In genomic region chr1:144460686-144461085, GRCh38 we compare ENCODE assay signal across 8 cellular contexts. TPM values are rescaled to one million over a fixed set of nuclear protein-coding genes. Genes with fewer than 3 reads are reported as not detected.
DNase-seq lines count a peak whose midpoint lies in the region; ATAC-seq and TF ChIP-seq lines count a peak whose summit lies in the region.
"Not testable (repeated sequence)": the region's sequence is repeated elsewhere in the genome, so short reads cannot be mapped to it uniquely, and the experiment has no call there.

No MANE protein-coding gene starts in this region.

- in situ Hi-C loops in GM23248 (cut with MboI), result not testable (repeated sequence)

- not testable (repeated sequence) for TF ChIP-seq POLR2A in NB4 (IDR thresholded peaks at IDR 0.05; ENCODE audit: extremely low read depth, insufficient read length)

- not testable (repeated sequence) for H3K9me3 Mint-ChIP-seq in activated CD4-positive, alpha-beta memory T cell treated with anti-CD3 and anti-CD28 coated beads, Interleukin-2, amount 10 ng/mL, durations not matched to agents 7 days and 5 days; nephron; stimulated activated memory B cell treated with anti-CD40 and anti-IgM and Interleukin-4, amounts not matched to agents 10 μg/mL and 1 μg/mL and 100 μg/mL, for 72 hours

- DNase-seq in GM23248; NB4 (ENCODE audit: low read depth); cardiac fibroblast (ENCODE audit: low read depth in 2 of 2); left cardiac atrium: not testable (repeated sequence)
- DNase-seq in activated CD4-positive, alpha-beta memory T cell treated with anti-CD3 and anti-CD28 coated beads, Interleukin-2, amount 10 ng/mL, durations not matched to agents 7 days and 5 days, result peak; percentile 56

- H3K4me3 ChIP-seq in BLaER1 treated with 17β-estradiol and CSF1 and Interleukin-3, amounts not matched to agents 10 nM and 100 nM, result peak overlapping the region; percentile 57 to 75 (median 66)
- H3K4me3 ChIP-seq in GM23248 (peak overlapping the region; percentile 73), NB4 (ENCODE audit: low read depth, low read length) (peak overlapping the region; percentile 40), cardiac fibroblast (replicated peaks in 1 of 2; ENCODE audit: low read depth in 2 of 2, low read length in 2 of 2) (peak overlapping the region; percentile 64 to 65)

- peak overlapping the region; percentile 98 for H3K4me3 Mint-ChIP-seq in activated CD4-positive, alpha-beta memory T cell treated with anti-CD3 and anti-CD28 coated beads, Interleukin-2, amount 10 ng/mL, durations not matched to agents 7 days and 5 days
- H3K4me3 Mint-ChIP-seq in nephron, result peak overlapping the region; percentile 97 to 98 (median 98)
- H3K4me3 Mint-ChIP-seq in stimulated activated memory B cell treated with anti-CD40 and anti-IgM and Interleukin-4, amounts not matched to agents 10 μg/mL and 1 μg/mL and 100 μg/mL, for 72 hours, result peak overlapping the region; percentile 96

- H3K4me1 Mint-ChIP-seq in activated CD4-positive, alpha-beta memory T cell treated with anti-CD3 and anti-CD28 coated beads, Interleukin-2, amount 10 ng/mL, durations not matched to agents 7 days and 5 days; nephron; stimulated activated memory B cell treated with anti-CD40 and anti-IgM and Interleukin-4, amounts not matched to agents 10 μg/mL and 1 μg/mL and 100 μg/mL, for 72 hours: not testable (repeated sequence)

- not testable (repeated sequence) for H3K27me3 ChIP-seq in BLaER1 treated with 17β-estradiol and CSF1 and Interleukin-3, amounts not matched to agents 10 nM and 100 nM; GM23248 (replicated peaks; ENCODE audit: insufficient read depth)

- not testable (repeated sequence) for H3K9me2 ChIP-seq in GM23248 (ENCODE audit: insufficient read depth)

- H3K9ac ChIP-seq in BLaER1 treated with 17β-estradiol and CSF1 and Interleukin-3, amounts not matched to agents 10 nM and 100 nM, result peak overlapping the region; percentile 48 to 74 (median 69); a peak in 19 of 22 replicates
- H3K9ac ChIP-seq in GM23248, result peak overlapping the region; percentile 72

- peak overlapping the region; percentile 64 for H3K27ac Mint-ChIP-seq in activated CD4-positive, alpha-beta memory T cell treated with anti-CD3 and anti-CD28 coated beads, Interleukin-2, amount 10 ng/mL, durations not matched to agents 7 days and 5 days
- not testable (repeated sequence) for H3K27ac Mint-ChIP-seq in nephron; stimulated activated memory B cell treated with anti-CD40 and anti-IgM and Interleukin-4, amounts not matched to agents 10 μg/mL and 1 μg/mL and 100 μg/mL, for 72 hours

- WGBS in GM23248 (ENCODE audit: low coverage in 1 of 2, low lambda C conversion rate in 2 of 2, missing lambda C conversion rate in 2 of 2), 2 experiments, result 0% methylated on average over 5 to 7 of the region's 15 CpGs

- not testable (repeated sequence) for H4K20me1 ChIP-seq in BLaER1 treated with 17β-estradiol and CSF1 and Interleukin-3, amounts not matched to agents 10 nM and 100 nM; GM23248 (ENCODE audit: insufficient read depth)

- not testable (repeated sequence) for H3K4me1 ChIP-seq in BLaER1 treated with 17β-estradiol and CSF1 and Interleukin-3, amounts not matched to agents 10 nM and 100 nM; GM23248 (ENCODE audit: insufficient read depth)

- POLR2A ChIA-PET in activated CD4-positive, alpha-beta memory T cell treated with anti-CD3 and anti-CD28 coated beads, Interleukin-2, amount 10 ng/mL, durations not matched to agents 7 days and 5 days (lab: Charles Lee), result not testable (repeated sequence)

- H3K27me3 Mint-ChIP-seq in activated CD4-positive, alpha-beta memory T cell treated with anti-CD3 and anti-CD28 coated beads, Interleukin-2, amount 10 ng/mL, durations not matched to agents 7 days and 5 days; nephron (ENCODE audit: low read depth); stimulated activated memory B cell treated with anti-CD40 and anti-IgM and Interleukin-4, amounts not matched to agents 10 μg/mL and 1 μg/mL and 100 μg/mL, for 72 hours: not testable (repeated sequence)

- peak overlapping the region in 1 of 11 experiments; percentile 43; a peak in 3 of 22 replicates for H3K27ac ChIP-seq in BLaER1 treated with 17β-estradiol and CSF1 and Interleukin-3, amounts not matched to agents 10 nM and 100 nM
- peak overlapping the region; percentile 41; the same call in 1 of the 2 replicates for H3K27ac ChIP-seq in GM23248

- TF ChIP-seq CTCF in NB4 (IDR thresholded peaks at IDR 0.05; ENCODE audit: low read depth, low read length); cardiac fibroblast (IDR thresholded peaks at IDR 0.05; ENCODE audit: low read depth, low read length); nephron (IDR thresholded peaks at IDR 0.05; ENCODE audit: unreplicated experiment in 3 of 3): not testable (repeated sequence)

- H3K36me3 Mint-ChIP-seq in activated CD4-positive, alpha-beta memory T cell treated with anti-CD3 and anti-CD28 coated beads, Interleukin-2, amount 10 ng/mL, durations not matched to agents 7 days and 5 days (ENCODE audit: low read depth); nephron (ENCODE audit: low read depth); stimulated activated memory B cell treated with anti-CD40 and anti-IgM and Interleukin-4, amounts not matched to agents 10 μg/mL and 1 μg/mL and 100 μg/mL, for 72 hours: not testable (repeated sequence)

- peak overlapping the region; percentile 52 to 67 (median 60); a peak in 19 of 22 replicates for H3K4me2 ChIP-seq in BLaER1 treated with 17β-estradiol and CSF1 and Interleukin-3, amounts not matched to agents 10 nM and 100 nM
- H3K4me2 ChIP-seq in GM23248 (ENCODE audit: unreplicated experiment), result peak overlapping the region; percentile 24

- not testable (repeated sequence) for H3K36me3 ChIP-seq in BLaER1 treated with 17β-estradiol and CSF1 and Interleukin-3, amounts not matched to agents 10 nM and 100 nM; GM23248 (ENCODE audit: low read depth)

- H3K79me2 ChIP-seq in GM23248 (ENCODE audit: insufficient read depth), result peaks cover 35% of the 10 kb centered on the region

- not testable (repeated sequence) for H3K9me3 ChIP-seq in BLaER1 treated with 17β-estradiol and CSF1 and Interleukin-3, amounts not matched to agents 10 nM and 100 nM (replicated peaks in 1 of 11); GM23248 (ENCODE audit: low read depth)

- CTCF ChIA-PET in activated CD4-positive, alpha-beta memory T cell treated with anti-CD3 and anti-CD28 coated beads, Interleukin-2, amount 10 ng/mL, durations not matched to agents 7 days and 5 days (lab: Charles Lee), result not testable (repeated sequence)

- H3F3A ChIP-seq in GM23248 (ENCODE audit: insufficient read depth), result not testable (repeated sequence)

- H2AFZ ChIP-seq in GM23248, result peak overlapping the region; percentile 55

- intact Hi-C loops in left cardiac atrium (cut with DNase I), result not testable (repeated sequence)

- ATAC-seq in left cardiac atrium, result peak; percentile 66 to 90
- peak; percentile 68 for ATAC-seq in stimulated activated memory B cell treated with anti-CD40 and anti-IgM and Interleukin-4, amounts not matched to agents 10 μg/mL and 1 μg/mL and 100 μg/mL, for 72 hours

RNA-seq across cellular contexts. Expression of gene NBPF15, which starts 0.8 kb away (rescaled TPM):
- total RNA-seq in GM23248 (2014; rRNA removed; shearing (Covaris generic)), result 32.0 and 65.1 TPM in 2 replicates
- polyA plus RNA-seq in GM23248 (2016; fragmentation: Nextera tagmentation; extraction: Ambion mirVana), result 21.4 and 25.2 TPM in 2 replicates
- 10 to 100 TPM; 81.0 to 90.5 TPM for total RNA-seq in activated CD4-positive, alpha-beta memory T cell treated with anti-CD3 and anti-CD28 coated beads, Interleukin-2, amount 10 ng/mL, durations not matched to agents 7 days and 5 days
- total RNA-seq in left cardiac atrium, result 10 to 100 TPM; 12.6 to 18.2 TPM
